In the genomic region with DNA sequence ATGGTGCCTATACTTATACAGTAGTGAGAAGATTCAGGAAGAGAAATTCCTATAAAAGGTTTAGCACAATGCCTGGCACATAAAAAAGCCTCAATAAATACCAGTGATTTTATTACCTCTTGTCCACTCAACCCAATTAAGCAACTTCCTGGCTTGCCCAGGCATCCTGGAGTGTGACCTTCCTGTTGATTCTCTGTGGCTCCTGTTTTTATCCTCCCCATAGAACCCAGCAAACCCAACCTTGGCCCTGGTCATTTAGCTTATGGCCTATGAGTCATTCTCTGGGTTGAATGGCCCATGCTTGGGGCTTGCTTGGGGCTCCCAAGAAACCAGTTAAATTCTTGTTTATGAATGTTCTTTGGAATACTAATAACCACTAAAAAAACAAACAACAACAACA, we compare ENCODE assay signal across 1 cellular context.
TF ChIP-seq lines count a peak whose summit lies in the region.

No MANE protein-coding gene starts in this region.

TF ChIP-seq in endothelial cell of umbilical vein, 7 proteins besides CTCF, POLR2A, EP300 and RAD21:
- TF ChIP-seq JUN (IDR thresholded peaks at IDR 0.05; ENCODE audit: borderline replicate concordance, insufficient read depth, insufficient read length, low read depth) = peak; percentile 28
- no peak for TF ChIP-seq MYC (IDR thresholded peaks at IDR 0.05; ENCODE audit: low read depth, low read length)
- peak; percentile 64 for TF ChIP-seq FOS (IDR thresholded peaks at IDR 0.05; ENCODE audit: borderline replicate concordance, insufficient read depth, low read length)
